In genomic region chr20:57193094-57193493, GRCh38 we compare ENCODE assay signal across 18 cellular contexts.
DNase-seq lines count a peak whose midpoint lies in the region; ATAC-seq, FAIRE-seq and TF ChIP-seq lines count a peak whose summit lies in the region.
"Had no signal": no experiment of that assay in that cellular context is flagged by ENCODE, and none has a peak within 500 bp of the region (broad histone marks: within the 10 kb centered on the region; RNA-seq: fewer than 3 reads in every experiment).

No MANE protein-coding gene starts in this region.

- H3K9ac ChIP-seq in HepG2 (ENCODE audit: insufficient read depth, low read depth, low read length), result no peak overlapping the region
- H3K9ac ChIP-seq: BLaER1 treated with 17β-estradiol and CSF1 and Interleukin-3, amounts not matched to agents 10 nM and 100 nM; GM23248 had no signal

- intact Hi-C loops in HepG2 (cut with micrococcal nuclease; ENCODE audit: unreplicated experiment) (no loop called here), right lobe of liver (cut with DNase I) (no loop called here)

- H3K79me2 ChIP-seq in HepG2 (ENCODE audit: insufficient read depth, low read length), result no peaks in the 10 kb centered on the region

- POLR2A ChIA-PET in HepG2 (lab: Yijun Ruan, JAX), result no interaction called here

- no peak for TF ChIP-seq CTCF in HepG2 (CRISPR knock-in tag; IDR thresholded peaks at IDR 0.05)
- no peak for TF ChIP-seq CTCF in right lobe of liver (IDR thresholded peaks at IDR 0.05)

- H3K4me3 ChIP-seq in HepG2 (replicated peaks in 1 of 3; ENCODE audit: insufficient read depth in 1 of 3, low read depth in 2 of 3, low read length in 3 of 3) (no peak overlapping the region), right lobe of liver (no peak overlapping the region)
- H3K4me3 ChIP-seq: BLaER1 treated with 17β-estradiol and CSF1 and Interleukin-3, amounts not matched to agents 10 nM and 100 nM; GM23248; HAP-1 had no signal

- TF ChIP-seq POLR2A in HepG2 (IDR thresholded peaks at IDR 0.05; ENCODE audit: insufficient read depth in 1 of 2, low read depth in 2 of 2, low read length in 2 of 2) (no peak), right lobe of liver (IDR thresholded peaks at IDR 0.05) (no peak)

- no TSS peak for BruUV-seq in HepG2 (replicated peaks; lab: Mats Ljungman, UMichigan)

- no peak for FAIRE-seq in HepG2 (lab: Jason Lieb, UNC)
- FAIRE-seq: GM12892, GM18507 had no signal

- TF ChIP-seq EP300 in HepG2 (IDR thresholded peaks at IDR 0.05; ENCODE audit: low read depth in 2 of 2, low read length in 2 of 2), result no peak
- no peak for TF ChIP-seq EP300 in HepG2 (CRISPR knock-in tag; IDR thresholded peaks at IDR 0.05; ENCODE audit: borderline replicate concordance)

- H3K9me3 ChIP-seq in HepG2 (ENCODE audit: low read length), result no peaks in the 10 kb centered on the region
- no peaks in the 10 kb centered on the region for H3K9me3 ChIP-seq in right lobe of liver
- H3K9me3 ChIP-seq: BLaER1 treated with 17β-estradiol and CSF1 and Interleukin-3, amounts not matched to agents 10 nM and 100 nM; HAP-1 had no signal

- H3K4me2 ChIP-seq in HepG2 (ENCODE audit: low read depth, low read length), result no peak overlapping the region

- H3K36me3 ChIP-seq in HepG2 (replicated peaks in 1 of 2; ENCODE audit: control insufficient read depth in 1 of 2, insufficient read depth in 2 of 2, low read length in 2 of 2) (no peaks in the 10 kb centered on the region), right lobe of liver (no peaks in the 10 kb centered on the region)
- H3K36me3 ChIP-seq: BLaER1 treated with 17β-estradiol and CSF1 and Interleukin-3, amounts not matched to agents 10 nM and 100 nM; HAP-1 had no signal

- H4K20me1 ChIP-seq in HepG2 (ENCODE audit: insufficient read depth, low read length), result no peaks in the 10 kb centered on the region

- in situ Hi-C loops in HepG2 (cut with HindIII; ENCODE audit: extremely low pct_ligation_motif_present, low pct_unique_long_range_greater_than_20kb), result no loop called here

- H3K27me3 ChIP-seq in HepG2 (ENCODE audit: control insufficient read depth in 1 of 2, insufficient read depth in 2 of 2, low read length in 2 of 2) (peaks cover 10 to 33% of the 10 kb centered on the region in 2 experiments; a peak in 4 of 5 replicates), right lobe of liver (no peaks in the 10 kb centered on the region)

- CTCF ChIA-PET in HepG2 (lab: Yijun Ruan, JAX; ENCODE audit: low intra/inter-chr PET ratio, low total read pairs), result no interaction called here

- ATAC-seq in HepG2 (no peak), right lobe of liver (no peak)
- ATAC-seq: CD8-positive, alpha-beta T cell had no signal

- TF ChIP-seq RAD21 in HepG2 (CRISPR knock-in tag; IDR thresholded peaks at IDR 0.05), result no peak

- H3K27ac ChIP-seq in HepG2 (ENCODE audit: extremely low read length, insufficient read depth, low read length) (no peak overlapping the region), right lobe of liver (no peak overlapping the region)
- H3K27ac ChIP-seq: GM23248 had no signal

- WGBS in HepG2 (ENCODE audit: low lambda C conversion rate), result 57% methylated on average over 13 of the region's 13 CpGs
- WGBS in right lobe of liver (ENCODE audit: insufficient coverage, low coverage, low lambda C conversion rate, missing lambda C conversion rate), result 90% methylated on average over 4 of the region's 13 CpGs

- H2AFZ ChIP-seq in HepG2 (ENCODE audit: low read length), result no peak overlapping the region
- H2AFZ ChIP-seq: GM23248 had no signal

- no peak for DNase-seq in HepG2 (ENCODE audit: low spot score)
- DNase-seq in right lobe of liver, result no peak
- DNase-seq in globus pallidus (ENCODE audit: low spot score), result peak; percentile 10
- peak; percentile 24 for DNase-seq in pons (ENCODE audit: low spot score)
- no peak for DNase-seq in GM03348 (ENCODE audit: low spot score)
- DNase-seq in GF-D8 (lab: John Stamatoyannopoulos, UW), result no peak
- DNase-seq in NCI-H1105 (lab: John Stamatoyannopoulos, UW), result no peak
- DNase-seq: Calu3; CD8-positive, alpha-beta T cell; DMS53; DND-41; EL; GM23248; IMR-90 had no signal

- no peaks in the 10 kb centered on the region for H3K4me1 ChIP-seq in HepG2 (ENCODE audit: insufficient read depth, low read length)
- H3K4me1 ChIP-seq in right lobe of liver, result no peaks in the 10 kb centered on the region
- H3K4me1 ChIP-seq: HAP-1 had no signal

TF ChIP-seq in HepG2, 621 proteins besides CTCF, POLR2A, EP300 and RAD21:
- TF ChIP-seq PAF1 (CRISPR knock-in tag; IDR thresholded peaks at IDR 0.05), result no peak
- no peak for TF ChIP-seq ZBTB10 (CRISPR knock-in tag; IDR thresholded peaks at IDR 0.05; ENCODE audit: borderline replicate concordance)
- TF ChIP-seq ZFP62 (CRISPR knock-in tag; IDR thresholded peaks at IDR 0.05), result no peak
- TF ChIP-seq MLLT10 (CRISPR knock-in tag; IDR thresholded peaks at IDR 0.05), result no peak
- 0 out of 2 replicates have a peak, but pooled peaks have one; percentile 40 for TF ChIP-seq FOXO4 (CRISPR knock-in tag; conservative IDR thresholded peaks at IDR 0.05)
- no peak for TF ChIP-seq CENPX (CRISPR knock-in tag; IDR thresholded peaks at IDR 0.05)

Comparison
In these comparisons a context has a peak if more than half of its experiments do, and no peak if none do; other contexts are left out.
1. DNase-seq: peak in globus pallidus (single experiment) and pons (single experiment); none in HepG2 (single experiment), right lobe of liver (0 of 3), GM03348 (single experiment), GF-D8 (single experiment) and NCI-H1105 (single experiment).